In genomic region chr22:21623402-21623970, GRCh38 we compare ENCODE assay signal across 12 cellular contexts. TPM values are rescaled to one million over a fixed set of nuclear protein-coding genes. Genes with fewer than 3 reads are reported as not detected.
DNase-seq lines count a peak whose midpoint lies in the region; ATAC-seq lines count a peak whose summit lies in the region.
"Had no signal": no experiment of that assay in that cellular context is flagged by ENCODE, and none has a peak within 500 bp of the region (broad histone marks: within the 10 kb centered on the region; RNA-seq: fewer than 3 reads in every experiment).

No MANE protein-coding gene starts in this region.

- H3K4me3 Mint-ChIP-seq in stimulated activated naive B cell treated with anti-CD40 and anti-IgM and Interleukin-4, amounts not matched to agents 10 μg/mL and 1 μg/mL and 100 μg/mL, for 72 hours: no peak overlapping the region
- H3K4me3 Mint-ChIP-seq: activated T-cell treated with anti-CD3 and anti-CD28 coated beads, Interleukin-2, amount 50 U/mL, for 72 hours had no signal

- peak; percentile 41 for DNase-seq in DMS 273 (lab: John Stamatoyannopoulos, UW; ENCODE audit: unreplicated experiment)
- DNase-seq in DMS 273 treated with DMSO at 0.1 percent for 48 hours (lab: John Stamatoyannopoulos, UW): no peak
- no peak for DNase-seq in SK-N-MC (ENCODE audit: low read depth, low spot score)
- no peak for DNase-seq in left ventricle myocardium superior
- DNase-seq in stimulated activated naive B cell treated with anti-CD40 and anti-IgM and Interleukin-4, amounts not matched to agents 10 μg/mL and 1 μg/mL and 100 μg/mL, for 72 hours: no peak
- DNase-seq in NCI-H1930 (lab: John Stamatoyannopoulos, UW): no peak
- no peak for DNase-seq in NCI-H187 (lab: John Stamatoyannopoulos, UW)
- DNase-seq: 8988T, islet precursor cell had no signal

- ATAC-seq in left ventricle myocardium superior (peak; percentile 8), HG03097 (IDR thresholded peaks at IDR 0.05; ENCODE audit: low FRiP score, unreplicated experiment) (no peak)
- no peak for ATAC-seq in stimulated activated naive B cell treated with anti-CD40 and anti-IgM and Interleukin-4, amounts not matched to agents 10 μg/mL and 1 μg/mL and 100 μg/mL, for 72 hours (replicated peaks)

- peaks cover 0 to 2% of the 10 kb centered on the region in 2 donors for H3K9me3 Mint-ChIP-seq in stimulated activated naive B cell treated with anti-CD40 and anti-IgM and Interleukin-4, amounts not matched to agents 10 μg/mL and 1 μg/mL and 100 μg/mL, for 72 hours
- H3K9me3 Mint-ChIP-seq: activated T-cell treated with anti-CD3 and anti-CD28 coated beads, Interleukin-2, amount 50 U/mL, for 72 hours had no signal

- peaks cover 29 to 64% of the 10 kb centered on the region in 2 donors for H3K36me3 Mint-ChIP-seq in stimulated activated naive B cell treated with anti-CD40 and anti-IgM and Interleukin-4, amounts not matched to agents 10 μg/mL and 1 μg/mL and 100 μg/mL, for 72 hours

- H3K4me1 Mint-ChIP-seq in stimulated activated naive B cell treated with anti-CD40 and anti-IgM and Interleukin-4, amounts not matched to agents 10 μg/mL and 1 μg/mL and 100 μg/mL, for 72 hours: peaks cover 44 to 89% of the 10 kb centered on the region in 2 donors

- H3K9me3 ChIP-seq in SK-N-MC (ENCODE audit: low read depth, low read length): no peaks in the 10 kb centered on the region

- no peak overlapping the region for H3K9ac ChIP-seq in SK-N-MC (ENCODE audit: insufficient read length)

- no peak overlapping the region for H3K4me3 ChIP-seq in SK-N-MC

- no peaks in the 10 kb centered on the region for H3K27me3 Mint-ChIP-seq in stimulated activated naive B cell treated with anti-CD40 and anti-IgM and Interleukin-4, amounts not matched to agents 10 μg/mL and 1 μg/mL and 100 μg/mL, for 72 hours

- peaks cover 22% of the 10 kb centered on the region for H3K36me3 ChIP-seq in SK-N-MC (ENCODE audit: insufficient read depth, low read length)

- peak overlapping the region; percentile 65 for H3K27ac Mint-ChIP-seq in stimulated activated naive B cell treated with anti-CD40 and anti-IgM and Interleukin-4, amounts not matched to agents 10 μg/mL and 1 μg/mL and 100 μg/mL, for 72 hours

- intact Hi-C loops in left ventricle myocardium superior (cut with micrococcal nuclease): no loop called here

- peak overlapping the region; percentile 60 for H3K27ac ChIP-seq in SK-N-MC

RNA-seq across cellular contexts. Expression of gene YDJC, which starts 6.3 kb away (rescaled TPM):
- total RNA-seq in left ventricle myocardium superior: 4.9 TPM

RNA-seq across cellular contexts. Expression of gene CCDC116, which starts 9.1 kb away (rescaled TPM):
- total RNA-seq in left ventricle myocardium superior: not detected
- total RNA-seq: SK-MEL-5 had no signal

RNA-seq across cellular contexts. Expression of gene SDF2L1, which starts 18.6 kb away (rescaled TPM):
- total RNA-seq in left ventricle myocardium superior: 17.9 TPM

RNA-seq across cellular contexts. Expression of gene PPIL2, which starts 42.3 kb away (rescaled TPM):
- 25.7 TPM for total RNA-seq in left ventricle myocardium superior

RNA-seq across cellular contexts. Expression of gene UBE2L3, which starts 56.0 kb away (rescaled TPM):
- total RNA-seq in left ventricle myocardium superior: 51.6 TPM
